In genomic region chr1:51417496-51418383, GRCh38 we compare ENCODE assay signal across 15 cellular contexts.
A peak's percentile ranks its signal among the peaks of the same experiment; 100 is the strongest.
DNase-seq lines count a peak whose midpoint lies in the region; TF ChIP-seq lines count a peak whose summit lies in the region.
"Had no signal": no experiment of that assay in that cellular context is flagged by ENCODE, and none has a peak within 500 bp of the region (broad histone marks: within the 10 kb centered on the region; RNA-seq: fewer than 3 reads in every experiment).

No MANE protein-coding gene starts in this region.

- H3K27ac Mint-ChIP-seq in endothelial cell (ENCODE audit: unreplicated experiment) (peak overlapping the region; percentile 51), osteocyte (ENCODE audit: unreplicated experiment) (peak overlapping the region; percentile 78)

- peak overlapping the region; percentile 64 for H3K4me3 Mint-ChIP-seq in endothelial cell (ENCODE audit: unreplicated experiment)
- H3K4me3 Mint-ChIP-seq in osteocyte (ENCODE audit: unreplicated experiment) = no peak overlapping the region
- H3K4me3 Mint-ChIP-seq: activated T-cell treated with anti-CD3 and anti-CD28 coated beads, Interleukin-2, amount 50 U/mL, for 4 hours had no signal

- peaks cover 58% of the 10 kb centered on the region for H3K4me1 Mint-ChIP-seq in endothelial cell (ENCODE audit: unreplicated experiment)
- H3K4me1 Mint-ChIP-seq in osteocyte (ENCODE audit: unreplicated experiment) = peaks cover 46% of the 10 kb centered on the region

- DNase-seq in EH (ENCODE audit: low read depth) (peak; percentile 76), M059J (ENCODE audit: low read depth) (peak; percentile 7), endothelial cell (ENCODE audit: low spot score) (no peak), osteocyte (ENCODE audit: extremely low spot score, unreplicated experiment) (no peak), hypothalamus (lab: John Stamatoyannopoulos, UW) (no peak), NCI-H1048 (lab: John Stamatoyannopoulos, UW) (no peak), 8988T (no peak), NCI-H748 (lab: John Stamatoyannopoulos, UW; ENCODE audit: unreplicated experiment) (no peak)
- DNase-seq: activated CD4-positive, alpha-beta T cell treated with anti-CD3 and anti-CD28 coated beads for 48 hours; activated T-cell treated with anti-CD3 and anti-CD28 coated beads, Interleukin-2, amount 50 U/mL, for 4 hours; adrenal gland; effector CD8-positive, alpha-beta T cell; islet precursor cell; NCI-H2081 treated with DMSO at 0.1 percent for 48 hours; testis had no signal

- H3K27me3 Mint-ChIP-seq in endothelial cell (ENCODE audit: unreplicated experiment) = no peaks in the 10 kb centered on the region
- H3K27me3 Mint-ChIP-seq in osteocyte (ENCODE audit: unreplicated experiment) = no peaks in the 10 kb centered on the region

- H3K36me3 Mint-ChIP-seq in endothelial cell (ENCODE audit: low read depth, unreplicated experiment) = peaks cover 13% of the 10 kb centered on the region
- H3K36me3 Mint-ChIP-seq in osteocyte (ENCODE audit: unreplicated experiment) = peaks cover 21% of the 10 kb centered on the region

- TF ChIP-seq CTCF in endothelial cell (IDR thresholded peaks at IDR 0.05; ENCODE audit: unreplicated experiment) = no peak
- TF ChIP-seq CTCF in osteocyte (IDR thresholded peaks at IDR 0.05) = no peak

- no peaks in the 10 kb centered on the region for H3K9me3 Mint-ChIP-seq in endothelial cell (ENCODE audit: unreplicated experiment)
- no peaks in the 10 kb centered on the region for H3K9me3 Mint-ChIP-seq in osteocyte (ENCODE audit: unreplicated experiment)
- H3K9me3 Mint-ChIP-seq: activated T-cell treated with anti-CD3 and anti-CD28 coated beads, Interleukin-2, amount 50 U/mL, for 4 hours had no signal

Comparison
In these comparisons a context has a peak if more than half of its experiments do, and no peak if none do; other contexts are left out.
1. DNase-seq: peak in EH (single experiment) and M059J (single experiment); none in endothelial cell (single experiment), osteocyte (single experiment), hypothalamus (0 of 51), NCI-H1048 (single experiment), 8988T (single experiment) and NCI-H748 (single experiment).